Comparison of ENCODE assay signal across 8 cellular contexts in genomic region chr3:41198526-41198925, GRCh38. TPM values are rescaled to one million over a fixed set of nuclear protein-coding genes. Genes with fewer than 3 reads are reported as not detected.
DNase-seq lines count a peak whose midpoint lies in the region; ATAC-seq and TF ChIP-seq lines count a peak whose summit lies in the region.

No MANE protein-coding gene starts in this region.

- H3K9me3 ChIP-seq in T-helper 17 cell (ENCODE audit: control insufficient read depth, low read length, poor library complexity, severe bottlenecking): no peaks in the 10 kb centered on the region

- in situ Hi-C loops in G401 (cut with HindIII; ENCODE audit: low sequenced_read_pairs): no loop called here

- TF ChIP-seq CTCF in endothelial cell (IDR thresholded peaks at IDR 0.05; ENCODE audit: unreplicated experiment): no peak

- peak overlapping the region; percentile 99 for H3K4me3 Mint-ChIP-seq in T-helper 17 cell
- H3K4me3 Mint-ChIP-seq in endothelial cell (ENCODE audit: unreplicated experiment): peak overlapping the region; percentile 93

- H3K36me3 Mint-ChIP-seq in T-helper 17 cell (ENCODE audit: low read depth): peaks cover 2% of the 10 kb centered on the region
- H3K36me3 Mint-ChIP-seq in endothelial cell (ENCODE audit: low read depth, unreplicated experiment): peaks cover 10% of the 10 kb centered on the region

- H3K27me3 Mint-ChIP-seq in T-helper 17 cell (no peaks in the 10 kb centered on the region), endothelial cell (ENCODE audit: unreplicated experiment) (peaks cover 4% of the 10 kb centered on the region)

- ATAC-seq in HG03066 (IDR thresholded peaks at IDR 0.05; ENCODE audit: low read depth, unreplicated experiment) (peak; percentile 0), T-helper 17 cell (no peak), HG03469 (IDR thresholded peaks at IDR 0.05; ENCODE audit: unreplicated experiment) (no peak), GM21367 (IDR thresholded peaks at IDR 0.05; ENCODE audit: unreplicated experiment) (no peak)

- H3K9me3 Mint-ChIP-seq in endothelial cell (ENCODE audit: unreplicated experiment): no peaks in the 10 kb centered on the region

- H3K27ac Mint-ChIP-seq in T-helper 17 cell: peak overlapping the region; percentile 69
- peak overlapping the region; percentile 97 for H3K27ac Mint-ChIP-seq in endothelial cell (ENCODE audit: unreplicated experiment)

- peak; percentile 72 for DNase-seq in G401 (ENCODE audit: low spot score)
- DNase-seq in T-helper 17 cell: no peak
- DNase-seq in endothelial cell (ENCODE audit: low spot score): no peak
- peak; percentile 10 for DNase-seq in myocyte (ENCODE audit: low read depth)
- no peak for DNase-seq in inferior parietal cortex (ENCODE audit: extremely low spot score)

- H3K4me1 Mint-ChIP-seq in T-helper 17 cell: peaks cover 30% of the 10 kb centered on the region
- peaks cover 22% of the 10 kb centered on the region for H3K4me1 Mint-ChIP-seq in endothelial cell (ENCODE audit: unreplicated experiment)

RNA-seq across cellular contexts. Expression of gene CTNNB1, which starts 0.8 kb away (rescaled TPM):
- 247 and 292 TPM in 2 replicates for total RNA-seq in G401 (2014; rRNA removed; shearing (Covaris generic))
- total RNA-seq in T-helper 17 cell (100 to 1,000 TPM; 161 to 177 TPM), endothelial cell (ENCODE audit: unreplicated experiment) (1,051 TPM), myocyte (430 and 490 TPM in 2 replicates)
- 361 TPM for polyA plus RNA-seq in myocyte (2012)

Comparison
In these comparisons a context has a peak if more than half of its experiments do, and no peak if none do; other contexts are left out.
1. DNase-seq: peak in G401 (single experiment) and myocyte (single experiment); none in T-helper 17 cell (0 of 3), endothelial cell (single experiment) and inferior parietal cortex (single experiment).